9 cellular contexts compared by ENCODE assay signal in the genomic region with DNA sequence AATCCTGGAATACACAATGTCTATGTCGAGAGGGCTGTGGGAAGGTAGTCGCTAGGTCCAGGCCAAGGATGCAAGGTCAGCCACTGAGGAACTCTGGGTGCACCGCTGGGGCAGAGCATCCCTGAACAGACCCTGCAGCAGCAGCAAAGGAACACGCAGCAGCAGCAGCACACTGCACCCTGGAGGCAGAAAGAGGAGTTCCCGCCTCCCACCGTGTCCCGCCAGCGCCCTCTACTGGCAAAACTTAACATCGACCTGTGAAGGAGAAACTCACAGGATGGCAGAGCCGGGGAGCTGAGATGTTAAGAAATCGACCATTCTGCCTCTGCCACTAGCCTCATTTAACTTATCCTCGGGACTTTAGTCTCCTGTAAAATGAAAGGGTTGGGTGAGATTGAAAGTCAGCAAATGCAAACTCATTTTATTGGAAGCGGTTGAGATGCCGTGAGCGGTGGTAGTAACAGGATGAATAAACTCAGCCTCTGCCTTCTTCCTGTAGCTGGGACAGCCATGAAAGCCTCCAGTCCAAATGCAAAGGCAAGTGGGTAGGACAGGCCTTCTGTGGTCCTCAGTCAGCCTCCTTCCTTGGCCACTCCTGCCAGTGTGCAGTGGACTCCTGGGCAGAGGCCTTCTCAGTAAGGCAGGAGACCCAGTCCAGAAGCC. TPM values are rescaled to one million over a fixed set of nuclear protein-coding genes. Genes with fewer than 3 reads are reported as not detected.
DNase-seq lines count a peak whose midpoint lies in the region; ATAC-seq and FAIRE-seq lines count a peak whose summit lies in the region.
"Had no signal": no experiment of that assay in that cellular context is flagged by ENCODE, and none has a peak within 500 bp of the region (broad histone marks: within the 10 kb centered on the region; RNA-seq: fewer than 3 reads in every experiment).

No MANE protein-coding gene starts in this region.

- peak; percentile 66 for ATAC-seq in GM18873 (IDR thresholded peaks at IDR 0.05; ENCODE audit: low FRiP score, unreplicated experiment)
- ATAC-seq in HG03175 (IDR thresholded peaks at IDR 0.05; ENCODE audit: unreplicated experiment) = peak; percentile 86
- ATAC-seq in activated CD8-positive, alpha-beta memory T cell treated with anti-CD3 and anti-CD28 coated beads, Interleukin-2, amount 10 ng/mL, durations not matched to agents 7 days and 5 days = peak; percentile 53

- H3K36me3 ChIP-seq in CD4-positive, alpha-beta memory T cell (ENCODE audit: insufficient read depth, low read length) = no peaks in the 10 kb centered on the region
- H3K36me3 ChIP-seq in small intestine (ENCODE audit: control insufficient read depth in 2 of 2, insufficient read depth in 2 of 2, low read length in 2 of 2) = no peaks in the 10 kb centered on the region

- 44 to 57% (median 48%) methylated on average over 15 of the region's 15 CpGs for WGBS in small intestine, 3 donors

- H3K9me3 ChIP-seq in CD4-positive, alpha-beta memory T cell (ENCODE audit: control insufficient read depth in 1 of 2, low read length in 2 of 2) = no peaks in the 10 kb centered on the region
- no peaks in the 10 kb centered on the region for H3K9me3 ChIP-seq in small intestine (ENCODE audit: control insufficient read depth, low read depth)

- no peaks in the 10 kb centered on the region for H3K4me1 ChIP-seq in CD4-positive, alpha-beta memory T cell (ENCODE audit: insufficient read depth, low read length)
- no peaks in the 10 kb centered on the region for H3K4me1 ChIP-seq in small intestine (ENCODE audit: control insufficient read depth in 2 of 2, insufficient read depth in 1 of 2, low read depth in 1 of 2, low read length in 1 of 2)

- no peak overlapping the region for H3K4me3 ChIP-seq in CD4-positive, alpha-beta memory T cell (ENCODE audit: low read length in 2 of 2)
- H3K4me3 ChIP-seq in small intestine (ENCODE audit: low read depth in 1 of 2, low read length in 2 of 2) = no peak overlapping the region

- no peaks in the 10 kb centered on the region for H3K4me1 Mint-ChIP-seq in CD4-positive, alpha-beta memory T cell
- H3K4me1 Mint-ChIP-seq in activated CD8-positive, alpha-beta memory T cell treated with anti-CD3 and anti-CD28 coated beads, Interleukin-2, amount 10 ng/mL, durations not matched to agents 7 days and 5 days = no peaks in the 10 kb centered on the region

- no peaks in the 10 kb centered on the region for H3K36me3 Mint-ChIP-seq in CD4-positive, alpha-beta memory T cell
- no peaks in the 10 kb centered on the region for H3K36me3 Mint-ChIP-seq in activated CD8-positive, alpha-beta memory T cell treated with anti-CD3 and anti-CD28 coated beads, Interleukin-2, amount 10 ng/mL, durations not matched to agents 7 days and 5 days

- no peak overlapping the region for H3K27ac Mint-ChIP-seq in CD4-positive, alpha-beta memory T cell
- no peak overlapping the region for H3K27ac Mint-ChIP-seq in activated CD8-positive, alpha-beta memory T cell treated with anti-CD3 and anti-CD28 coated beads, Interleukin-2, amount 10 ng/mL, durations not matched to agents 7 days and 5 days
- H3K27ac Mint-ChIP-seq: T-helper 1 cell treated with Interleukin-12 subunit alpha and Interleukin-12 subunit beta and Interleukin-4 antibody, amounts not matched to agents 30 μg/mL and 1 μg/mL, for 36 hours had no signal

- CTCF ChIA-PET in CD4-positive, alpha-beta memory T cell (lab: Charles Lee; ENCODE audit: partially characterized antibody) = interaction anchor here (1.2 to 1.3 kb wide), 2 partner anchors 9 to 721 kb away, joined by 4 to 6 read pairs; no protein-coding TSS in a partner anchor
- CTCF ChIA-PET in activated CD8-positive, alpha-beta memory T cell treated with anti-CD3 and anti-CD28 coated beads, Interleukin-2, amount 10 ng/mL, durations not matched to agents 7 days and 5 days (lab: Charles Lee) = interaction anchor here (0.7 to 2.3 kb wide), 17 partner anchors 8 to 826 kb away, joined by 3 to 14 read pairs (median 4); no protein-coding TSS in a partner anchor

- no peak overlapping the region for H3K4me3 Mint-ChIP-seq in CD4-positive, alpha-beta memory T cell
- H3K4me3 Mint-ChIP-seq in activated CD8-positive, alpha-beta memory T cell treated with anti-CD3 and anti-CD28 coated beads, Interleukin-2, amount 10 ng/mL, durations not matched to agents 7 days and 5 days = no peak overlapping the region
- H3K4me3 Mint-ChIP-seq: T-helper 1 cell treated with Interleukin-12 subunit alpha and Interleukin-12 subunit beta and Interleukin-4 antibody, amounts not matched to agents 30 μg/mL and 1 μg/mL, for 36 hours had no signal

- no peaks in the 10 kb centered on the region for H3K27me3 ChIP-seq in CD4-positive, alpha-beta memory T cell (ENCODE audit: insufficient read depth, low read length)
- no peaks in the 10 kb centered on the region for H3K27me3 ChIP-seq in small intestine (ENCODE audit: control insufficient read depth in 2 of 2, insufficient read depth in 2 of 2, low read length in 2 of 2)

- POLR2A ChIA-PET in CD4-positive, alpha-beta memory T cell (lab: Charles Lee; ENCODE audit: partially characterized antibody) = no interaction called here

- no peak overlapping the region for H3K27ac ChIP-seq in CD4-positive, alpha-beta memory T cell (ENCODE audit: low read depth, low read length)
- no peak overlapping the region for H3K27ac ChIP-seq in small intestine (ENCODE audit: low read depth in 1 of 2, low read length in 1 of 2)

- no peaks in the 10 kb centered on the region for H3K27me3 Mint-ChIP-seq in CD4-positive, alpha-beta memory T cell
- H3K27me3 Mint-ChIP-seq in activated CD8-positive, alpha-beta memory T cell treated with anti-CD3 and anti-CD28 coated beads, Interleukin-2, amount 10 ng/mL, durations not matched to agents 7 days and 5 days = peaks cover 5% of the 10 kb centered on the region

- intact Hi-C loops in CD4-positive, alpha-beta memory T cell (cut with micrococcal nuclease) = no loop called here

- H3K9me3 Mint-ChIP-seq in CD4-positive, alpha-beta memory T cell = peaks cover 0 to 20% (median 6%) of the 10 kb centered on the region in 8 donors
- H3K9me3 Mint-ChIP-seq in activated CD8-positive, alpha-beta memory T cell treated with anti-CD3 and anti-CD28 coated beads, Interleukin-2, amount 10 ng/mL, durations not matched to agents 7 days and 5 days (ENCODE audit: low read depth) = no peaks in the 10 kb centered on the region
- H3K9me3 Mint-ChIP-seq: T-helper 1 cell treated with Interleukin-12 subunit alpha and Interleukin-12 subunit beta and Interleukin-4 antibody, amounts not matched to agents 30 μg/mL and 1 μg/mL, for 36 hours had no signal

- DNase-seq in CD4-positive, alpha-beta memory T cell = peak in 4 of 5 donors; percentile 3 to 8 (median 6)
- peak; percentile 75 for DNase-seq in NCI-H774 (lab: John Stamatoyannopoulos, UW)
- DNase-seq in activated CD8-positive, alpha-beta memory T cell treated with anti-CD3 and anti-CD28 coated beads, Interleukin-2, amount 10 ng/mL, durations not matched to agents 7 days and 5 days = peak; percentile 80
- peak; percentile 60 for DNase-seq in glomerular visceral epithelial cell (ENCODE audit: extremely low spot score)
- DNase-seq in small intestine = peak; percentile 51
- DNase-seq in epidermal melanocyte (ENCODE audit: insufficient read length, low spot score) = no peak

- FAIRE-seq in small intestine (lab: Jason Lieb, UNC) = no peak

RNA-seq across cellular contexts. Expression of a gene that starts 45.6 kb away (rescaled TPM):
- not detected for total RNA-seq in CD4-positive, alpha-beta memory T cell
- polyA plus RNA-seq in CD4-positive, alpha-beta memory T cell = not detected
- not detected for total RNA-seq in activated CD8-positive, alpha-beta memory T cell treated with anti-CD3 and anti-CD28 coated beads, Interleukin-2, amount 10 ng/mL, durations not matched to agents 7 days and 5 days
- polyA plus RNA-seq in small intestine = under 1 TPM in 1 of 3 donors, not detected in 2; 0.06 TPM
